In the genomic region with DNA sequence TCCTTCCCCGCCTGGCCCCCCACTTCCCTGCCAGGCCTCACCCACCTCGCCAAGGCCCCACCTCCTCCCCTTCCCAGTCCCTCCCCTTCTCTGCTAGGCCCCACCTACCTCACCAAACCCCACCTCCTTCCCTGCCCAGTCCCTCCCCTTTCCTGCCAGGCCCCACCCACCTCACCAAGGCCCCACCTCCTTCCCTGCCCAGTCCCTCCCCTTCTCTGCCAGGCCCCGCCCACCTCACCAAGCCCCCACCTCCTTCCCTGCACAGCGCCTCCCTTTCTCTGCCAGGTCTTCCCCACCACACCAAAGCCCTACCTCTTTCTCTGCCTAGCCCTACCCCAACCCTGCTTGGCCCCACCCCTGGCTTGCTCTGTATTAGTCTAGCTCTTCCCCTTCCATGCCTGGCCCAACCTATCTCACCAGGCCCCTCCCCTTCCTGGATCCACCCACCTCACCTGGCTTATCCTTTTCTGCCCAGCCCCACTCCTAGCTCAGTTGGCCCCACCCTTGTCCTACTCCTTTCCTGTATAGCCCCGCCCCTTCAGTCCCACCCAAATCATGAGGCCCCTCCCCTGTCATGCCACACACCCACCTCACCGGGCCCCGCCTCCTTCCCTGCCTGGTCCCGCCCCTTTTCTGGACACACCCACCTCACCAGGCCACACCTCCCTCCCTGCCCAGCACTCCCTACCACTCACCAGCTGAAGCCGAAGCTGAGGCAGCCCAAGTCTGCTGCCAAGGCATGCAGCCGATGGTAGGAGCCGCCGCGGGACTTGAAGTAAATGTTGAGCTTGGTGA, we compare ENCODE assay signal across 9 cellular contexts. TPM values are rescaled to one million over a fixed set of nuclear protein-coding genes. Genes with fewer than 3 reads are reported as not detected.
DNase-seq lines count a peak whose midpoint lies in the region; ATAC-seq and TF ChIP-seq lines count a peak whose summit lies in the region.
"Had no signal": no experiment of that assay in that cellular context is flagged by ENCODE, and none has a peak within 500 bp of the region (broad histone marks: within the 10 kb centered on the region; RNA-seq: fewer than 3 reads in every experiment).

No MANE protein-coding gene starts in this region.

- 56 to 57% methylated on average over 13 of the region's 13 CpGs for WGBS in body of pancreas, 2 donors

- no peaks in the 10 kb centered on the region for H3K9me3 Mint-ChIP-seq in activated CD8-positive, alpha-beta memory T cell treated with anti-CD3 and anti-CD28 coated beads, Interleukin-2, amount 10 ng/mL, durations not matched to agents 7 days and 5 days (ENCODE audit: low read depth)

- no peak overlapping the region for H3K27ac ChIP-seq in body of pancreas
- H3K27ac ChIP-seq: HL-60 had no signal

- H3K36me3 ChIP-seq in body of pancreas (replicated peaks in 1 of 2; ENCODE audit: insufficient read depth in 1 of 2, low read depth in 2 of 2) = no peaks in the 10 kb centered on the region

- H3K27me3 Mint-ChIP-seq in activated CD8-positive, alpha-beta memory T cell treated with anti-CD3 and anti-CD28 coated beads, Interleukin-2, amount 10 ng/mL, durations not matched to agents 7 days and 5 days = no peaks in the 10 kb centered on the region

- no peak for DNase-seq in activated CD8-positive, alpha-beta memory T cell treated with anti-CD3 and anti-CD28 coated beads, Interleukin-2, amount 10 ng/mL, durations not matched to agents 7 days and 5 days
- no peak for DNase-seq in activated CD8-positive, alpha-beta memory T cell treated with anti-CD3 and anti-CD28 coated beads, Interleukin-2, amount 50 U/mL, for 4 hours
- DNase-seq in NCI-H2029 treated with DMSO at 0.1 percent for 48 hours (lab: John Stamatoyannopoulos, UW) = peak; percentile 75
- DNase-seq in body of pancreas = peak in 2 of 4 donors; percentile 35 to 37
- DNase-seq in stimulated activated CD8-positive, alpha-beta memory T cell treated with anti-CD3 and anti-CD28 coated beads, Interleukin-4, amount 100 ng/mL, for 48 hours = peak; percentile 70
- no peak for DNase-seq in DMS114 treated with DMSO at 0.1 percent for 48 hours (lab: John Stamatoyannopoulos, UW; ENCODE audit: unreplicated experiment)
- no peak for DNase-seq in COR-L47 (lab: John Stamatoyannopoulos, UW)

- H3K4me1 Mint-ChIP-seq in activated CD8-positive, alpha-beta memory T cell treated with anti-CD3 and anti-CD28 coated beads, Interleukin-2, amount 10 ng/mL, durations not matched to agents 7 days and 5 days = no peaks in the 10 kb centered on the region

- H3K4me3 ChIP-seq in body of pancreas = no peak overlapping the region

- no peak for TF ChIP-seq CTCF in body of pancreas (IDR thresholded peaks at IDR 0.05)

- intact Hi-C loops in body of pancreas (cut with DNase I) = no loop called here

- TF ChIP-seq POLR2A in body of pancreas (IDR thresholded peaks at IDR 0.05) = no peak

- ATAC-seq in activated CD8-positive, alpha-beta memory T cell treated with anti-CD3 and anti-CD28 coated beads, Interleukin-2, amount 10 ng/mL, durations not matched to agents 7 days and 5 days = peak; percentile 62
- ATAC-seq in body of pancreas (peak; percentile 32), HG02678 (IDR thresholded peaks at IDR 0.05; ENCODE audit: unreplicated experiment) (no peak)

- H3K27ac Mint-ChIP-seq in activated CD8-positive, alpha-beta memory T cell treated with anti-CD3 and anti-CD28 coated beads, Interleukin-2, amount 10 ng/mL, durations not matched to agents 7 days and 5 days = no peak overlapping the region

- CTCF ChIA-PET in activated CD8-positive, alpha-beta memory T cell treated with anti-CD3 and anti-CD28 coated beads, Interleukin-2, amount 10 ng/mL, durations not matched to agents 7 days and 5 days (lab: Charles Lee) = no interaction called here

- H3K27me3 ChIP-seq in body of pancreas = no peaks in the 10 kb centered on the region

- no peak overlapping the region for H3K4me3 Mint-ChIP-seq in activated CD8-positive, alpha-beta memory T cell treated with anti-CD3 and anti-CD28 coated beads, Interleukin-2, amount 10 ng/mL, durations not matched to agents 7 days and 5 days

- H3K9me3 ChIP-seq in body of pancreas = no peaks in the 10 kb centered on the region

- no peaks in the 10 kb centered on the region for H3K4me1 ChIP-seq in body of pancreas

- H3K36me3 Mint-ChIP-seq in activated CD8-positive, alpha-beta memory T cell treated with anti-CD3 and anti-CD28 coated beads, Interleukin-2, amount 10 ng/mL, durations not matched to agents 7 days and 5 days = no peaks in the 10 kb centered on the region

RNA-seq across cellular contexts. Expression of gene CERS1, which starts 16.2 kb away (rescaled TPM):
- total RNA-seq in activated CD8-positive, alpha-beta memory T cell treated with anti-CD3 and anti-CD28 coated beads, Interleukin-2, amount 10 ng/mL, durations not matched to agents 7 days and 5 days = not detected
- under 1 TPM; 0.26 to 0.66 TPM for total RNA-seq in body of pancreas

RNA-seq across cellular contexts. Expression of gene COPE, which starts 39.4 kb away (rescaled TPM):
- 100 to 1,000 TPM; 251 to 264 TPM for total RNA-seq in activated CD8-positive, alpha-beta memory T cell treated with anti-CD3 and anti-CD28 coated beads, Interleukin-2, amount 10 ng/mL, durations not matched to agents 7 days and 5 days
- 100 to 1,000 TPM; 111 to 166 TPM for total RNA-seq in body of pancreas

RNA-seq across cellular contexts. Expression of gene DDX49, which starts 39.7 kb away (rescaled TPM):
- total RNA-seq in activated CD8-positive, alpha-beta memory T cell treated with anti-CD3 and anti-CD28 coated beads, Interleukin-2, amount 10 ng/mL, durations not matched to agents 7 days and 5 days = 10 to 100 TPM; 48.2 to 56.4 TPM
- total RNA-seq in body of pancreas = 10 to 100 TPM; 39.4 to 44.2 TPM

RNA-seq across cellular contexts. Expression of gene UPF1, which starts 48.0 kb away (rescaled TPM):
- 10 to 100 TPM; 98.4 to 98.7 TPM for total RNA-seq in activated CD8-positive, alpha-beta memory T cell treated with anti-CD3 and anti-CD28 coated beads, Interleukin-2, amount 10 ng/mL, durations not matched to agents 7 days and 5 days
- 10 to 100 TPM; 38.9 to 59.0 TPM for total RNA-seq in body of pancreas

Comparison
In these comparisons a context has a peak if more than half of its experiments do, and no peak if none do; other contexts are left out.
1. DNase-seq: peak in NCI-H2029 treated with DMSO at 0.1 percent for 48 hours (single experiment) and stimulated activated CD8-positive, alpha-beta memory T cell treated with anti-CD3 and anti-CD28 coated beads, Interleukin-4, amount 100 ng/mL, for 48 hours (single experiment); none in activated CD8-positive, alpha-beta memory T cell treated with anti-CD3 and anti-CD28 coated beads, Interleukin-2, amount 10 ng/mL, durations not matched to agents 7 days and 5 days (single experiment), activated CD8-positive, alpha-beta memory T cell treated with anti-CD3 and anti-CD28 coated beads, Interleukin-2, amount 50 U/mL, for 4 hours (single experiment), DMS114 treated with DMSO at 0.1 percent for 48 hours (single experiment) and COR-L47 (single experiment).